In genomic region chr3:9729419-9729818, GRCh38 we compare ENCODE assay signal across 27 cellular contexts. TPM values are rescaled to one million over a fixed set of nuclear protein-coding genes. Genes with fewer than 3 reads are reported as not detected.
"Had no signal": no experiment of that assay in that cellular context is flagged by ENCODE, and none has a peak within 500 bp of the region (broad histone marks: within the 10 kb centered on the region; RNA-seq: fewer than 3 reads in every experiment).

No MANE protein-coding gene starts in this region.

- DNase-seq: activated CD4-positive, alpha-beta T cell treated with anti-CD3 and anti-CD28 coated beads for 48 hours; activated CD4-positive, alpha-beta T cell treated with anti-CD3 and anti-CD28 coated beads, Interleukin-2, amount 50 U/mL, for 4 hours; activated CD4-positive, CD25-positive, alpha-beta regulatory T cell treated with anti-CD3 and anti-CD28 coated beads, Interleukin-2, amount 50 U/mL, for 72 hours; activated CD8-positive, alpha-beta memory T cell treated with anti-CD3 and anti-CD28 coated beads, Interleukin-2, amount 50 U/mL, for 48 hours; activated CD8-positive, alpha-beta T cell treated with anti-CD3 and anti-CD28 coated beads, Interleukin-2, amount 10 ng/mL, durations not matched to agents 7 days and 5 days; activated naive CD4-positive, alpha-beta T cell treated with anti-CD3 and anti-CD28 coated beads, Interleukin-2, amount 50 U/mL, for 16 hours; activated T-cell treated with anti-CD3 and anti-CD28 coated beads, Interleukin-2, amount 50 U/mL, for 1 hour; amniotic stem cell; Karpas-422; MM.1S; NCI-H1105; NCI-H1436; NCI-H1694 treated with DMSO at 0.1 percent for 48 hours; NCI-H2081; NCI-H510A treated with DMSO at 0.1 percent for 48 hours; NCI-H69; NK-92 treated with Interleukin-12 subunit alpha and Interleukin-12 subunit beta, amount 100 ng/mL, for 24 hours; OCI-M1; RPMI8226 had no signal

- H3K9me3 Mint-ChIP-seq: brain; T-helper 1 cell treated with Interleukin-12 subunit alpha and Interleukin-12 subunit beta and Interleukin-4 antibody, amounts not matched to agents 30 μg/mL and 1 μg/mL, for 36 hours had no signal

- H3K4me3 ChIP-seq: K562, SK-N-MC had no signal

- ATAC-seq: activated CD8-positive, alpha-beta T cell treated with anti-CD3 and anti-CD28 coated beads, Interleukin-2, amount 10 ng/mL, durations not matched to agents 7 days and 5 days; K562; Panc1; Right ventricle myocardium inferior; WTC11 had no signal

- H3K27ac ChIP-seq: SK-N-MC had no signal

- H3K27me3 ChIP-seq: ascending aorta had no signal

- H3K27ac Mint-ChIP-seq: WTC11 had no signal

- H3K4me3 Mint-ChIP-seq: activated CD8-positive, alpha-beta T cell treated with anti-CD3 and anti-CD28 coated beads, Interleukin-2, amount 10 ng/mL, durations not matched to agents 7 days and 5 days; T-helper 1 cell treated with Interleukin-12 subunit alpha and Interleukin-12 subunit beta and Interleukin-4 antibody, amounts not matched to agents 30 μg/mL and 1 μg/mL, for 36 hours had no signal

- H3K9me3 ChIP-seq: ascending aorta had no signal

RNA-seq across cellular contexts. Expression of gene CPNE9, which starts 25.8 kb away (rescaled TPM):
- total RNA-seq: activated CD8-positive, alpha-beta T cell treated with anti-CD3 and anti-CD28 coated beads, Interleukin-2, amount 10 ng/mL, durations not matched to agents 7 days and 5 days; ascending aorta; Right ventricle myocardium inferior had no signal
